8 cellular contexts compared by ENCODE assay signal in the genomic region with DNA sequence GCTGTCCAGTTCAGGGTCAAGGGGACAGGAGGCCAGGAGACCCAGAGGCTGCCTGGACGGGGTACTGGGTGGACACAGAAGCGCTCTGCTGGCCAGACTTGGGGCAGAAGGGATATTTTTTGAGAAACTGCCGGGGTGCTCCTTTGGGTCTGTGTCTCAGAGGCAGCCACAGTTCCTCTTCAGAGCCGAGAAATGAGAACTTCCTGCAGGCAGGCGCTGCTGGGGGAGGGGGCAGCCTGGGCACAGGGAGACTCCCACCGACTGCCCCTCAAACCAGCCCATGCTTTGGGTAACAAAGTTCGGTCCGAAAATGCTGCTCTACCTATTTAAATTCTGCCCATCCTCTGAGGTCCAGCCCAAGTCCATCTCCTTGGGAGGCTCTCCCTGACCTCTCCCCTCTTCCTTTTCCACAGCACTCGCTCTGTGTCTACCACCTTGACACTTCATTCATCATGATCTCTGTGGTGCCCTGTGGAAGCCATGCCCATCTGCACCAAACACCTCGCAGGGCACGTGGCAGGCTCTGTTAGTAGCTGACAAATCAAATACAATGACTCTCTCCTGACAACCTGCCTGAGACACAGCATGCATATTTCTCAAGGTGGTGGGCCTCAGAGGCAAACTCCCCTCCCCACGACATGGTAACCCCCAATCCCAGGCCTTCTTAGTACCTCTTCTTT. TPM values are rescaled to one million over a fixed set of nuclear protein-coding genes. Genes with fewer than 3 reads are reported as not detected.
A peak's percentile ranks its signal among the peaks of the same experiment; 100 is the strongest.
DNase-seq lines count a peak whose midpoint lies in the region; ATAC-seq and TF ChIP-seq lines count a peak whose summit lies in the region.

No MANE protein-coding gene starts in this region.

- peak overlapping the region; percentile 73 for H3K4me3 Mint-ChIP-seq in T-helper 1 cell treated with Interleukin-12 subunit alpha and Interleukin-12 subunit beta and Interleukin-4 antibody, amounts not matched to agents 30 μg/mL and 1 μg/mL, for 36 hours

- TF ChIP-seq POLR2A in stomach (IDR thresholded peaks at IDR 0.05), result no peak

- H3K27me3 ChIP-seq in right cardiac atrium (ENCODE audit: control insufficient read depth, insufficient read depth) (no peaks in the 10 kb centered on the region), stomach (no peaks in the 10 kb centered on the region)

- no peaks in the 10 kb centered on the region for H3K9me3 Mint-ChIP-seq in T-helper 1 cell treated with Interleukin-12 subunit alpha and Interleukin-12 subunit beta and Interleukin-4 antibody, amounts not matched to agents 30 μg/mL and 1 μg/mL, for 36 hours

- peaks cover 33% of the 10 kb centered on the region for H3K36me3 Mint-ChIP-seq in T-helper 1 cell treated with Interleukin-12 subunit alpha and Interleukin-12 subunit beta and Interleukin-4 antibody, amounts not matched to agents 30 μg/mL and 1 μg/mL, for 36 hours (ENCODE audit: low read depth)

- no peaks in the 10 kb centered on the region for H3K9me3 ChIP-seq in right cardiac atrium (ENCODE audit: control insufficient read depth, low read length)
- H3K9me3 ChIP-seq in stomach, result no peaks in the 10 kb centered on the region

- no peak for ATAC-seq in right cardiac atrium
- no peak for ATAC-seq in omental fat pad (ENCODE audit: low FRiP score)

- H3K4me3 ChIP-seq in right cardiac atrium (ENCODE audit: low read length) (no peak overlapping the region), stomach (peak overlapping the region in 1 of 4 donors; percentile 17)

- peak overlapping the region; percentile 83 for H3K27ac Mint-ChIP-seq in T-helper 1 cell treated with Interleukin-12 subunit alpha and Interleukin-12 subunit beta and Interleukin-4 antibody, amounts not matched to agents 30 μg/mL and 1 μg/mL, for 36 hours

- peaks cover 74% of the 10 kb centered on the region for H3K4me1 ChIP-seq in right cardiac atrium (ENCODE audit: control insufficient read depth, insufficient read depth, low read length)
- H3K4me1 ChIP-seq in stomach, result peaks cover 88 to 100% (median 95%) of the 10 kb centered on the region in 4 donors

- H3K27ac ChIP-seq in VCaP (peak overlapping the region; percentile 97), right cardiac atrium (ENCODE audit: low read length) (peak overlapping the region; percentile 33), stomach (peak overlapping the region in 4 of 5 donors; percentile 45 to 72 (median 56))

- intact Hi-C loops in right cardiac atrium (cut with DNase I), result loop anchor here in 3 of 4 donors (5.0 kb wide), 1 partner anchor 34 kb away; no protein-coding TSS in a partner anchor
- intact Hi-C loops in stomach (cut with DNase I; ENCODE audit: low total_unique reads), result no loop called here

- peaks cover 85% of the 10 kb centered on the region for H3K4me1 Mint-ChIP-seq in T-helper 1 cell treated with Interleukin-12 subunit alpha and Interleukin-12 subunit beta and Interleukin-4 antibody, amounts not matched to agents 30 μg/mL and 1 μg/mL, for 36 hours (ENCODE audit: low read depth)

- H3K36me3 ChIP-seq in stomach, result peaks cover 6 to 33% (median 14%) of the 10 kb centered on the region in 4 donors

- DNase-seq in T-helper 1 cell, result no peak
- DNase-seq in right cardiac atrium, result peak in 2 of 3 donors; percentile 58 to 60
- DNase-seq in stomach, result no peak
- no peak for DNase-seq in globus pallidus (ENCODE audit: low spot score)
- DNase-seq in amygdala (lab: John Stamatoyannopoulos, UW), result no peak
- DNase-seq in omental fat pad (ENCODE audit: low spot score), result no peak

- no peaks in the 10 kb centered on the region for H3K27me3 Mint-ChIP-seq in T-helper 1 cell treated with Interleukin-12 subunit alpha and Interleukin-12 subunit beta and Interleukin-4 antibody, amounts not matched to agents 30 μg/mL and 1 μg/mL, for 36 hours (ENCODE audit: low read depth)

- no peak for TF ChIP-seq EP300 in stomach (IDR thresholded peaks at IDR 0.05)

- 56% methylated on average over 12 of the region's 12 CpGs for WGBS in right cardiac atrium
- WGBS in stomach, 5 donors, result 64 to 78% (median 72%) methylated on average over 9 to 12 of the region's 12 CpGs

- no peak for TF ChIP-seq CTCF in VCaP (conservative IDR thresholded peaks at IDR 0.05)
- TF ChIP-seq CTCF in stomach (IDR thresholded peaks at IDR 0.05), result no peak
- TF ChIP-seq CTCF in omental fat pad (IDR thresholded peaks at IDR 0.05), result no peak

RNA-seq across cellular contexts. Expression of gene HDAC7, which starts 16.4 kb away (rescaled TPM):
- total RNA-seq in right cardiac atrium (10 to 100 TPM; 46.5 to 60.1 (median 51.1) TPM), stomach (100 to 1,000 TPM in 2 of 5 donors, 10 to 100 TPM in 3; 32.1 to 313 (median 66.5) TPM), omental fat pad (100 to 1,000 TPM in 1 of 4 donors, 10 to 100 TPM in 3; 40.3 to 102 (median 62.9) TPM)
- polyA plus RNA-seq in right cardiac atrium (38.0 TPM), stomach (10 to 100 TPM; 22.8 to 30.7 (median 28.6) TPM)

RNA-seq across cellular contexts. Expression of gene SLC48A1, which starts 30.3 kb away (rescaled TPM):
- total RNA-seq in right cardiac atrium (10 to 100 TPM; 26.5 to 30.1 (median 27.6) TPM), stomach (10 to 100 TPM in 3 of 5 donors, 1 to 10 TPM in 2; 2.3 to 29.0 (median 18.1) TPM), omental fat pad (10 to 100 TPM; 27.6 to 50.3 (median 48.1) TPM)
- polyA plus RNA-seq in right cardiac atrium (22.0 TPM), stomach (10 to 100 TPM in 1 of 3 donors, 1 to 10 TPM in 2; 6.3 to 18.2 (median 9.4) TPM)

RNA-seq across cellular contexts. Expression of gene RAPGEF3, which starts 44.7 kb away (rescaled TPM):
- total RNA-seq in right cardiac atrium (10 to 100 TPM; 14.1 to 28.7 (median 23.3) TPM), stomach (100 to 1,000 TPM in 1 of 5 donors, 10 to 100 TPM in 4; 15.9 to 114 (median 25.0) TPM), omental fat pad (100 to 1,000 TPM in 1 of 4 donors, 10 to 100 TPM in 3; 24.2 to 270 (median 59.1) TPM)
- polyA plus RNA-seq in right cardiac atrium (44.9 TPM), stomach (10 to 100 TPM; 21.2 to 33.1 (median 22.9) TPM)

Comparison
In these comparisons a context has a peak if more than half of its experiments do, and no peak if none do; other contexts are left out.
1. DNase-seq: peak in right cardiac atrium (2 of 3); none in T-helper 1 cell (0 of 5), stomach (single experiment), globus pallidus (single experiment), amygdala (0 of 56) and omental fat pad (single experiment).
2. H3K27ac ChIP-seq: peak in every context shown above with its lines; median percentile 97 in VCaP; 56 in stomach; 33 in right cardiac atrium.